24 cellular contexts compared by ENCODE assay signal in genomic region chr4:44931720-44932119, GRCh38.
"Had no signal": no experiment of that assay in that cellular context is flagged by ENCODE, and none has a peak within 500 bp of the region (broad histone marks: within the 10 kb centered on the region; RNA-seq: fewer than 3 reads in every experiment).

No MANE protein-coding gene starts in this region.

- H3K4me3 Mint-ChIP-seq: memory B cell; naive B cell; natural killer cell; nephron progenitor cell; stimulated activated effector memory CD8-positive, alpha-beta T cell treated with anti-CD3 and anti-CD28 coated beads, Interleukin-12 subunit alpha, Interleukin-12 subunit beta, amount 100 ng/mL, for 72 hours; stimulated activated naive CD8-positive, alpha-beta T cell treated with anti-CD3 and anti-CD28 coated beads, Interleukin-15, Interleukin-2, amounts not matched to agents 100 ng/mL and 50 ng/mL, for 24 hours had no signal

- H3K27me3 Mint-ChIP-seq: memory B cell; naive B cell; progenitor cell of endocrine pancreas; stimulated activated naive CD8-positive, alpha-beta T cell treated with anti-CD3 and anti-CD28 coated beads, Interleukin-15, Interleukin-2, amounts not matched to agents 100 ng/mL and 50 ng/mL, for 24 hours had no signal

- H2AFZ ChIP-seq: hepatocyte had no signal

- H3K9me3 Mint-ChIP-seq: nephron progenitor cell; stimulated activated naive CD8-positive, alpha-beta T cell treated with anti-CD3 and anti-CD28 coated beads, Interleukin-15, Interleukin-2, amounts not matched to agents 100 ng/mL and 50 ng/mL, for 24 hours had no signal

- H3K36me3 ChIP-seq: heart right ventricle, left ventricle myocardium inferior, ovary, suprapubic skin, thoracic aorta, tibial artery, upper lobe of right lung had no signal

- H3K36me3 Mint-ChIP-seq: memory B cell; naive B cell; natural killer cell; stimulated activated effector memory CD8-positive, alpha-beta T cell treated with anti-CD3 and anti-CD28 coated beads, Interleukin-12 subunit alpha, Interleukin-12 subunit beta, amount 100 ng/mL, for 72 hours had no signal

- H3K79me2 ChIP-seq: hepatocyte had no signal

- H3K4me1 ChIP-seq: suprapubic skin, tibial artery, upper lobe of right lung had no signal

- H3K4me1 Mint-ChIP-seq: memory B cell; naive B cell; natural killer cell; nephron progenitor cell; stimulated activated effector memory CD8-positive, alpha-beta T cell treated with anti-CD3 and anti-CD28 coated beads, Interleukin-12 subunit alpha, Interleukin-12 subunit beta, amount 100 ng/mL, for 72 hours had no signal

- DNase-seq: heart right ventricle; islet precursor cell; left ventricle myocardium inferior; naive B cell; natural killer cell; nephron progenitor cell; ovary; right cardiac atrium; stimulated activated CD4-positive, alpha-beta T cell treated with anti-CD3 and anti-CD28 coated beads, Interleukin-12 subunit alpha, Interleukin-12 subunit beta, amount 100 ng/mL, for 4 hours; stimulated activated CD4-positive, alpha-beta T cell treated with anti-CD3 and anti-CD28 coated beads, Interleukin-15, amount 100 ng/mL, for 24 hours; stimulated activated CD4-positive, alpha-beta T cell treated with anti-CD3 and anti-CD28 coated beads, Interleukin-4, amount 100 ng/mL, for 24 hours; stimulated activated naive CD4-positive, alpha-beta T cell; tibial artery; trophoblast cell; upper lobe of right lung had no signal

- H3K4me2 ChIP-seq: hepatocyte had no signal

- H3K9me3 ChIP-seq: heart right ventricle, left ventricle myocardium inferior, ovary, suprapubic skin, thoracic aorta, tibial artery, upper lobe of right lung had no signal

- H3K27ac ChIP-seq: heart right ventricle, hepatocyte, left ventricle myocardium inferior, ovary, skin epidermis, suprapubic skin, thoracic aorta, tibial artery, upper lobe of right lung had no signal

- H3K27ac Mint-ChIP-seq: memory B cell; naive B cell; natural killer cell; nephron progenitor cell; progenitor cell of endocrine pancreas; stimulated activated effector memory CD8-positive, alpha-beta T cell treated with anti-CD3 and anti-CD28 coated beads, Interleukin-12 subunit alpha, Interleukin-12 subunit beta, amount 100 ng/mL, for 72 hours; stimulated activated naive CD8-positive, alpha-beta T cell treated with anti-CD3 and anti-CD28 coated beads, Interleukin-15, Interleukin-2, amounts not matched to agents 100 ng/mL and 50 ng/mL, for 24 hours had no signal

- H3K4me3 ChIP-seq: heart right ventricle, hepatocyte, left ventricle myocardium inferior, lung, ovary, skin epidermis, suprapubic skin, thoracic aorta, tibial artery, upper lobe of right lung had no signal

- H3K27me3 ChIP-seq: heart right ventricle, hepatocyte, ovary, suprapubic skin, tibial artery, upper lobe of right lung had no signal
